Comparison of ENCODE assay signal across 25 cellular contexts in the genomic region with DNA sequence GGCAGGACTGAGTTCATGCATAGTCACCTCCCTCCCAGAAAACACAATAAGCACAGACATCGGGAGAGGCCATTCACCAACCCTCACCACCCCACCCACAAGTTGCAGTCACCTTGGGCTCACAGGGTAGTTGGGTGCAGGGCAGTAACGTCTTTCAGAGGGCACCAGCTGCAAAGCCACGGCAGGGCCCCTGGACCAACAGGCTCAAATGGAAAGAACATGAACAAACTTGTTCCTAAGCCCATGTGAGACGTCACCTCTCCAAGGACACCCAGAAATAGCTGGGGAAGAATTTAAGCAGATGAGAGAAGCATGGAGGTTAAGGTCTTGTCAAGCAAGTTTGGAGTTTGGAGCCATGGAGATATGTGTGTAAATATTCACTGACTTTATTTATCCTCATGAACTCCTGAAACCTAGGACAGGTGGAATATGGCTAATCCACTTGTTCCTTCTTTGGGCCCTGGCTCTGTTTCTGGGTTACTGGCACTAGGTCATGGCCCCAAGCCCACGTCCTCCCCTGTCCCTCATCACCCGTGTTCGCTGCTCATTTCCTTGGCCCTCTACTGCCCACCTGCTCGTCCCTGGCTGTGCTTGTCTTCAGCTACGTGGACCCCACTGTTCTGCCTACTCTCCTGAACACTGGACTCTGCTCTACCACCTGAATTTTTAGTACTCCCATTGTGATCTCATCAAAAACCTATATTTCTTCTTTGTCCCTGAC.
"Had no signal": no experiment of that assay in that cellular context is flagged by ENCODE, and none has a peak within 500 bp of the region (broad histone marks: within the 10 kb centered on the region; RNA-seq: fewer than 3 reads in every experiment).

No MANE protein-coding gene starts in this region.

- H3K27me3 ChIP-seq: brain microvascular endothelial cell, esophagus squamous epithelium, gastroesophageal sphincter, neutrophil, ovary, stomach, testis, vagina had no signal

- H3K27ac Mint-ChIP-seq: activated B cell treated with CpG ODN at 0.5 μM for 24 hours; activated CD4-positive, alpha-beta T cell treated with anti-CD3 and anti-CD28 coated beads for 36 hours; activated naive CD4-positive, alpha-beta T cell treated with anti-CD3 and anti-CD28 coated beads, Interleukin-2, amount 50 U/mL, for 24 hours; activated T-cell treated with anti-CD3 and anti-CD28 coated beads, Interleukin-2, amount 50 U/mL, for 72 hours; effector memory CD8-positive, alpha-beta T cell; natural killer cell treated with Interleukin-12 subunit alpha and Interleukin-12 subunit beta and Interleukin-15 and Interleukin-18, amount 100 ng/mL, for 72 hours; stimulated activated effector memory CD8-positive, alpha-beta T cell treated with anti-CD3 and anti-CD28 coated beads, Interleukin-12 subunit alpha, Interleukin-12 subunit beta, amount 100 ng/mL, for 72 hours; type B pancreatic cell had no signal

- H3K36me3 Mint-ChIP-seq: activated naive CD4-positive, alpha-beta T cell treated with anti-CD3 and anti-CD28 coated beads, Interleukin-2, amount 50 U/mL, for 24 hours; natural killer cell treated with Interleukin-12 subunit alpha and Interleukin-12 subunit beta and Interleukin-15 and Interleukin-18, amount 100 ng/mL, for 72 hours; stimulated activated effector memory CD8-positive, alpha-beta T cell treated with anti-CD3 and anti-CD28 coated beads, Interleukin-12 subunit alpha, Interleukin-12 subunit beta, amount 100 ng/mL, for 72 hours had no signal

- H3K9me3 ChIP-seq: esophagus squamous epithelium, gastroesophageal sphincter, neutrophil, ovary, prostate gland, stomach, testis, vagina had no signal

- ATAC-seq: effector memory CD8-positive, alpha-beta T cell; gastroesophageal sphincter; left lobe of liver; natural killer cell treated with Interleukin-12 subunit alpha and Interleukin-12 subunit beta and Interleukin-15 and Interleukin-18, amount 100 ng/mL, for 72 hours had no signal

- H3K4me3 Mint-ChIP-seq: activated B cell treated with CpG ODN at 0.5 μM for 24 hours; activated CD4-positive, alpha-beta T cell treated with anti-CD3 and anti-CD28 coated beads for 36 hours; activated naive CD4-positive, alpha-beta T cell treated with anti-CD3 and anti-CD28 coated beads, Interleukin-2, amount 50 U/mL, for 24 hours; activated T-cell treated with anti-CD3 and anti-CD28 coated beads, Interleukin-2, amount 50 U/mL, for 72 hours; effector memory CD8-positive, alpha-beta T cell; natural killer cell treated with Interleukin-12 subunit alpha and Interleukin-12 subunit beta and Interleukin-15 and Interleukin-18, amount 100 ng/mL, for 72 hours; stimulated activated effector memory CD8-positive, alpha-beta T cell treated with anti-CD3 and anti-CD28 coated beads, Interleukin-12 subunit alpha, Interleukin-12 subunit beta, amount 100 ng/mL, for 72 hours; type B pancreatic cell had no signal

- H3K4me1 Mint-ChIP-seq: activated B cell treated with CpG ODN at 0.5 μM for 24 hours; activated CD4-positive, alpha-beta T cell treated with anti-CD3 and anti-CD28 coated beads for 36 hours; activated naive CD4-positive, alpha-beta T cell treated with anti-CD3 and anti-CD28 coated beads, Interleukin-2, amount 50 U/mL, for 24 hours; stimulated activated effector memory CD8-positive, alpha-beta T cell treated with anti-CD3 and anti-CD28 coated beads, Interleukin-12 subunit alpha, Interleukin-12 subunit beta, amount 100 ng/mL, for 72 hours had no signal

- H3K27ac ChIP-seq: brain microvascular endothelial cell, esophagus squamous epithelium, gastroesophageal sphincter, neutrophil, ovary, prostate gland, stomach, testis, vagina had no signal

- H3K36me3 ChIP-seq: brain microvascular endothelial cell, esophagus squamous epithelium, gastroesophageal sphincter, neutrophil, ovary, prostate gland, stomach, vagina had no signal

- H3K4me3 ChIP-seq: esophagus squamous epithelium, gastroesophageal sphincter, ovary, prostate gland, stomach, testis, vagina had no signal

- H3K9me3 Mint-ChIP-seq: activated B cell treated with CpG ODN at 0.5 μM for 24 hours; activated naive CD4-positive, alpha-beta T cell treated with anti-CD3 and anti-CD28 coated beads, Interleukin-2, amount 50 U/mL, for 24 hours; activated T-cell treated with anti-CD3 and anti-CD28 coated beads, Interleukin-2, amount 50 U/mL, for 72 hours; effector memory CD8-positive, alpha-beta T cell; natural killer cell treated with Interleukin-12 subunit alpha and Interleukin-12 subunit beta and Interleukin-15 and Interleukin-18, amount 100 ng/mL, for 72 hours; stimulated activated effector memory CD8-positive, alpha-beta T cell treated with anti-CD3 and anti-CD28 coated beads, Interleukin-12 subunit alpha, Interleukin-12 subunit beta, amount 100 ng/mL, for 72 hours; type B pancreatic cell had no signal

- H3K27me3 Mint-ChIP-seq: activated naive CD4-positive, alpha-beta T cell treated with anti-CD3 and anti-CD28 coated beads, Interleukin-2, amount 50 U/mL, for 24 hours; type B pancreatic cell had no signal

- DNase-seq: activated B cell treated with CpG ODN at 0.5 μM for 24 hours; activated CD4-positive, alpha-beta T cell treated with anti-CD3 and anti-CD28 coated beads for 36 hours; activated CD4-positive, alpha-beta T cell treated with anti-CD3 and anti-CD28 coated beads, Interleukin-2, amount 50 U/mL, for 4 hours; activated gamma-delta T cell treated with Interleukin-2 at 50 U/mL for 16 hours; activated T-cell treated with anti-CD3 and anti-CD28 coated beads, Interleukin-2, amount 50 U/mL, for 72 hours; aorta; brain microvascular endothelial cell; caudate nucleus; effector memory CD8-positive, alpha-beta T cell; esophagus squamous epithelium; ovary; right cardiac atrium; stimulated activated CD4-positive, alpha-beta T cell treated with anti-CD3 and anti-CD28 coated beads, Interleukin-1b, Interleukin-23, amount 100 ng/mL, for 48 hours; stomach; T1000; testis had no signal

- H3K4me1 ChIP-seq: esophagus squamous epithelium, gastroesophageal sphincter, prostate gland, stomach, testis, vagina had no signal
